In the genomic region with DNA sequence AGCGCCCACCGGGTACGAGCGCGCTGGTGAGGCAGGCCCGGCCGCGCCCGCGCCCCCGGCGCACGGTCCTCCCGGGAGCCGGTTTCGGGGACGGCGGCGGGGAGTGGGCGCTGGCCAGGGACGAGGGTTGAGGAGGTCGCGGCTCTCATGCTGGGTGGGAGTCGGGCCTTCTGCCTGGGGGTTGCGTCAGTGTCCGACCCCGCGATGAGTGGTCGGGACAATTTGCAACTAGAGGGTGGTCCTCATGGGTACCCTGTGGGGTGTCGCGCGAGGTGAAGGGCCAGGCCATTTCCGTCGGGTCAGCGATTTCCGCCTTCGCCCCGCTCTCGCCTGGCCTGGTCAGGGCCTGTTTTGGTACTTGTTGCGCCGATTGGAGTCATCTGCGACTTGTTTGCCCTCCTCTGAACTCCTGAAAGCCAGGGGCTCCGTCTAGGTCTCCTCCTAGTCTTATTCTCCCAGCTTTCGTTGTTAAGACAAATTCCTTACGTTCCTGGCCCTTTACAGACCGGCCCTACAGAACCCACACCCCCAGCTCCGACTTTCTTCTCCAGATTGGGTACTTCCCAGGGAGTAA, we compare ENCODE assay signal across 8 cellular contexts. TPM values are rescaled to one million over a fixed set of nuclear protein-coding genes. Genes with fewer than 3 reads are reported as not detected.
DNase-seq lines count a peak whose midpoint lies in the region; TF ChIP-seq lines count a peak whose summit lies in the region.

No MANE protein-coding gene starts in this region.

- peaks cover 40% of the 10 kb centered on the region for H4K20me1 ChIP-seq in PC-9 (ENCODE audit: insufficient read depth)

- H3K9me2 ChIP-seq in PC-9 (ENCODE audit: insufficient read depth) = no peaks in the 10 kb centered on the region

- H3K79me2 ChIP-seq in PC-9 (ENCODE audit: low read depth) = peaks cover 51% of the 10 kb centered on the region

- peaks cover 20% of the 10 kb centered on the region for H3K4me1 ChIP-seq in PC-9 (replicated peaks; ENCODE audit: insufficient read depth)
- H3K4me1 ChIP-seq in urinary bladder (ENCODE audit: insufficient read depth) = no peaks in the 10 kb centered on the region

- peak overlapping the region; percentile 97 for H3K27ac Mint-ChIP-seq in mesothelial cell of epicardium

- no TSS peak for BruUV-seq in PC-9 (replicated peaks; lab: Mats Ljungman, UMichigan)

- H3K9me3 ChIP-seq in PC-9 (ENCODE audit: insufficient read depth, low read depth) = no peaks in the 10 kb centered on the region

- CTCF ChIA-PET in PC-9 (lab: Charles Lee) = no interaction called here

- peaks cover 34% of the 10 kb centered on the region for H3K4me1 Mint-ChIP-seq in mesothelial cell of epicardium

- no peaks in the 10 kb centered on the region for H3K27me3 ChIP-seq in H7 (ENCODE audit: control insufficient read depth, insufficient read depth, low read length)
- no peaks in the 10 kb centered on the region for H3K27me3 ChIP-seq in PC-9 (ENCODE audit: insufficient read depth, low read depth)

- H3K4me3 Mint-ChIP-seq in mesothelial cell of epicardium = peak overlapping the region; percentile 91

- peaks cover 11% of the 10 kb centered on the region; the same call in 1 of the 2 replicates for H3F3A ChIP-seq in PC-9 (ENCODE audit: insufficient read depth, low read depth)

- H3K27ac ChIP-seq in PC-9 (peak overlapping the region; percentile 9), urinary bladder (ENCODE audit: low read depth) (peak overlapping the region; percentile 88)

- peak; percentile 45 for DNase-seq in DMS 273 (lab: John Stamatoyannopoulos, UW; ENCODE audit: unreplicated experiment)
- no peak for DNase-seq in DMS 273 treated with DMSO at 0.1 percent for 48 hours (lab: John Stamatoyannopoulos, UW)
- DNase-seq in H7 = peak; percentile 71
- peak in 1 of 2 experiments; percentile 33 for DNase-seq in PC-9
- peak; percentile 22 for DNase-seq in dedifferentiated amniotic fluid mesenchymal stem cell (ENCODE audit: extremely low spot score)
- DNase-seq in mesothelial cell of epicardium (ENCODE audit: low spot score in 2 of 2, unreplicated experiment in 2 of 2) = peak in 1 of 2 experiments; percentile 46
- no peak for DNase-seq in 8988T

- no peaks in the 10 kb centered on the region for H3K27me3 Mint-ChIP-seq in mesothelial cell of epicardium (ENCODE audit: low read depth)

- peak overlapping the region; percentile 90 for H3K4me3 ChIP-seq in H7 (ENCODE audit: insufficient read depth, low read depth, low read length)
- peak overlapping the region; percentile 84 for H3K4me3 ChIP-seq in PC-9
- peak overlapping the region; percentile 98 for H3K4me3 ChIP-seq in urinary bladder (ENCODE audit: low read depth, low read length)

- WGBS in urinary bladder = under 1% methylated on average over 47 of the region's 47 CpGs

- no peaks in the 10 kb centered on the region for H3K9me3 Mint-ChIP-seq in mesothelial cell of epicardium

- POLR2A ChIA-PET in PC-9 (lab: Charles Lee; ENCODE audit: unreplicated experiment) = no interaction called here

- H3K36me3 ChIP-seq in H7 (replicated peaks; ENCODE audit: control insufficient read depth, insufficient read depth, low read length) = no peaks in the 10 kb centered on the region
- no peaks in the 10 kb centered on the region for H3K36me3 ChIP-seq in PC-9 (ENCODE audit: low read depth)
- H3K36me3 ChIP-seq in urinary bladder (ENCODE audit: insufficient read depth) = no peaks in the 10 kb centered on the region

- H3K4me2 ChIP-seq in PC-9 = peak overlapping the region; percentile 98

- TF ChIP-seq CTCF in PC-9 (conservative IDR thresholded peaks at IDR 0.05) (no peak), mesothelial cell of epicardium (IDR thresholded peaks at IDR 0.05; ENCODE audit: unreplicated experiment) (no peak)

- H2AFZ ChIP-seq in PC-9 = peak overlapping the region; percentile 72

- intact Hi-C loops in PC-9 (cut with micrococcal nuclease; ENCODE audit: unreplicated experiment) = loop anchor here (2.0 to 10.0 kb wide), 3 partner anchors 50 to 271 kb away; partner anchors contain the start of gene OR1F1

- H3K36me3 Mint-ChIP-seq in mesothelial cell of epicardium = no peaks in the 10 kb centered on the region

RNA-seq across cellular contexts. Expression of gene NAA60, which starts 14.9 kb away (rescaled TPM):
- 11.0 and 12.6 TPM in 2 replicates for total RNA-seq in H7 (2014; rRNA removed; shearing (Covaris generic))
- total RNA-seq in PC-9 (2021) = 57.5 and 58.7 TPM in 2 replicates
- total RNA-seq in mesothelial cell of epicardium = 49.7 to 52.2 TPM (median 50.6 TPM) in 3 replicates
- total RNA-seq in urinary bladder = 15.8 TPM
- 47.1 TPM for polyA plus RNA-seq in urinary bladder

RNA-seq across cellular contexts. Expression of gene ZNF597, which starts 15.1 kb away (rescaled TPM):
- total RNA-seq in H7 (2014; rRNA removed; shearing (Covaris generic)) = 1.5 and 1.9 TPM in 2 replicates
- 1.5 and 1.8 TPM in 2 replicates for total RNA-seq in PC-9 (2021)
- total RNA-seq in mesothelial cell of epicardium = 3.5 to 3.9 TPM (median 3.6 TPM) in 3 replicates
- 4.1 TPM for total RNA-seq in urinary bladder
- polyA plus RNA-seq in urinary bladder = 1.9 TPM

RNA-seq across cellular contexts. Expression of gene C16orf90, which starts 36.9 kb away (rescaled TPM):
- not detected in 2 replicates for total RNA-seq in H7 (2014; rRNA removed; shearing (Covaris generic))
- not detected in 2 replicates for total RNA-seq in PC-9 (2021)
- not detected in 3 replicates for total RNA-seq in mesothelial cell of epicardium
- not detected for total RNA-seq in urinary bladder
- polyA plus RNA-seq in urinary bladder = not detected

RNA-seq across cellular contexts. Expression of gene CLUAP1, which starts 42.4 kb away (rescaled TPM):
- total RNA-seq in H7 (2014; rRNA removed; shearing (Covaris generic)) = 8.5 and 11.9 TPM in 2 replicates
- 47.0 and 61.4 TPM in 2 replicates for total RNA-seq in PC-9 (2021)
- 30.1 to 36.4 TPM (median 36.0 TPM) in 3 replicates for total RNA-seq in mesothelial cell of epicardium
- total RNA-seq in urinary bladder = 25.7 TPM
- polyA plus RNA-seq in urinary bladder = 26.0 TPM

RNA-seq across cellular contexts. Expression of gene ZNF174, which starts 57.4 kb away (rescaled TPM):
- 11.6 and 12.4 TPM in 2 replicates for total RNA-seq in H7 (2014; rRNA removed; shearing (Covaris generic))
- total RNA-seq in PC-9 (2021) (12.1 and 13.2 TPM in 2 replicates), mesothelial cell of epicardium (18.1 to 19.3 TPM (median 19.3 TPM) in 3 replicates), urinary bladder (5.9 TPM)
- 15.9 TPM for polyA plus RNA-seq in urinary bladder

Comparison
In these comparisons a context has a peak if more than half of its experiments do, and no peak if none do; other contexts are left out.
1. DNase-seq: peak in DMS 273 (single experiment), H7 (single experiment) and dedifferentiated amniotic fluid mesenchymal stem cell (single experiment); none in DMS 273 treated with DMSO at 0.1 percent for 48 hours (single experiment) and 8988T (single experiment).
2. Peak in every context shown above with its lines, with median percentiles within 50 percentile points of each other: H3K4me3 ChIP-seq.